10 cellular contexts compared by ENCODE assay signal in the genomic region with DNA sequence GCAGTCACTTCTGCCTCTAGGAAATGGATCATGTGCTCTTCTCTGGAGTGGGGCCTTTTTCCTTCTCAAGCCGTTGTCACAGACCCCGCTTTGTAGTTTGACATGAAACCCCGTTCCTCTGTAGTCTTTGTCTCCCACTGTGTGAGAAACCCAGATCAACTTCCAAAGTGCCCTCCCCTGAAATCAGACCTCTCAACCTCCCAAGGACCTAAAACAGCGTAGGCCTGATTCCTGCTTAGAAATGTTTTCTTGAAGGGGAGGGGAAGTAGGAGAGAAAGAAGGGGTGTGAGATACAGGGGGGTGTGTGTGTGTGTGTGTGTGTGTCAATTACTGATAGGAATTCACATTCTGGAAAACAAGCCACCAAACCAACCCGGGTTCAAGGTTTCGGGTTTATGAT. TPM values are rescaled to one million over a fixed set of nuclear protein-coding genes. Genes with fewer than 3 reads are reported as not detected.
DNase-seq lines count a peak whose midpoint lies in the region; ATAC-seq and TF ChIP-seq lines count a peak whose summit lies in the region.
"Had no signal": no experiment of that assay in that cellular context is flagged by ENCODE, and none has a peak within 500 bp of the region (broad histone marks: within the 10 kb centered on the region; RNA-seq: fewer than 3 reads in every experiment).

No MANE protein-coding gene starts in this region.

- TF ChIP-seq POLR2A in erythroblast (IDR thresholded peaks at IDR 0.05; ENCODE audit: low read length) (no peak), prostate gland (IDR thresholded peaks at IDR 0.05) (no peak)

- H3K27ac ChIP-seq in SU-DHL-6 (ENCODE audit: low read depth, low read length) = no peak overlapping the region
- no peak overlapping the region for H3K27ac ChIP-seq in prostate gland
- H3K27ac ChIP-seq in foreskin keratinocyte = no peak overlapping the region
- H3K27ac ChIP-seq: left lung had no signal

- no peaks in the 10 kb centered on the region for H3K9me3 Mint-ChIP-seq in activated T-cell treated with anti-CD3 and anti-CD28 coated beads, Interleukin-2, amount 50 U/mL, for 24 hours

- no peak for ATAC-seq in foreskin keratinocyte

- H4K20me1 ChIP-seq in SU-DHL-6 (ENCODE audit: low read depth, low read length) = peaks cover 7% of the 10 kb centered on the region; the same call in 1 of the 2 replicates

- H3K36me3 ChIP-seq in SU-DHL-6 (ENCODE audit: low read length) (no peaks in the 10 kb centered on the region), prostate gland (no peaks in the 10 kb centered on the region)
- H3K36me3 ChIP-seq: left lung had no signal

- H3K27me3 Mint-ChIP-seq in activated T-cell treated with anti-CD3 and anti-CD28 coated beads, Interleukin-2, amount 50 U/mL, for 24 hours = no peaks in the 10 kb centered on the region

- peaks cover 6% of the 10 kb centered on the region for H3K36me3 Mint-ChIP-seq in activated T-cell treated with anti-CD3 and anti-CD28 coated beads, Interleukin-2, amount 50 U/mL, for 24 hours (ENCODE audit: low read depth)

- peaks cover 54% of the 10 kb centered on the region for H3K4me1 Mint-ChIP-seq in activated T-cell treated with anti-CD3 and anti-CD28 coated beads, Interleukin-2, amount 50 U/mL, for 24 hours (ENCODE audit: low read depth)

- H3K4me3 ChIP-seq in SU-DHL-6 (ENCODE audit: insufficient read depth, low read length, poor library complexity, severe bottlenecking) (peak overlapping the region; percentile 79), retinal pigment epithelial cell (ENCODE audit: low read length) (peak overlapping the region; percentile 72), prostate gland (peak overlapping the region in 1 of 2 donors; percentile 65)

- H3K9me3 ChIP-seq in SU-DHL-6 (ENCODE audit: insufficient read depth, low read length) (no peaks in the 10 kb centered on the region), prostate gland (no peaks in the 10 kb centered on the region)
- H3K9me3 ChIP-seq: left lung had no signal

- no peak for DNase-seq in activated T-cell treated with anti-CD3 and anti-CD28 coated beads, Interleukin-2, amount 50 U/mL, for 24 hours
- DNase-seq in activated T-cell treated with anti-CD3 and anti-CD28 coated beads, Interleukin-2, amount 50 U/mL, for 1 hour = no peak
- DNase-seq in erythroblast (lab: John Stamatoyannopoulos, UW) (peak; percentile 46 to 53), retinal pigment epithelial cell (ENCODE audit: low read depth) (no peak), EL (no peak), prostate gland (ENCODE audit: low spot score) (no peak), foreskin keratinocyte (no peak)
- DNase-seq: C1 segment of cervical spinal cord, left lung had no signal

- intact Hi-C loops in prostate gland (cut with DNase I) = loop anchor here (5.0 kb wide), 1 partner anchor 39 kb away; no protein-coding TSS in a partner anchor

- H3K9me2 ChIP-seq in SU-DHL-6 (replicated peaks; ENCODE audit: insufficient read depth, low read length) = no peaks in the 10 kb centered on the region

- H3K9ac ChIP-seq in SU-DHL-6 (ENCODE audit: low read length) = peak overlapping the region; percentile 77; the same call in 1 of the 2 replicates

- H3K4me2 ChIP-seq in SU-DHL-6 (ENCODE audit: low read depth, low read length, poor library complexity, severe bottlenecking) = peak overlapping the region; percentile 86

- 65% methylated on average over 6 of the region's 6 CpGs for WGBS in prostate gland

- no peak for TF ChIP-seq CTCF in SU-DHL-6 (IDR thresholded peaks at IDR 0.05; ENCODE audit: insufficient read depth, low read length, poor library complexity, severe bottlenecking)
- no peak for TF ChIP-seq CTCF in retinal pigment epithelial cell (conservative IDR thresholded peaks at IDR 0.05; ENCODE audit: low read depth, low read length)
- TF ChIP-seq CTCF in prostate gland (IDR thresholded peaks at IDR 0.05) = no peak
- no peak for TF ChIP-seq CTCF in foreskin keratinocyte (conservative IDR thresholded peaks at IDR 0.05)

- H3K4me3 Mint-ChIP-seq in activated T-cell treated with anti-CD3 and anti-CD28 coated beads, Interleukin-2, amount 50 U/mL, for 24 hours = peak overlapping the region; percentile 90

- no peaks in the 10 kb centered on the region for H3F3A ChIP-seq in SU-DHL-6 (ENCODE audit: insufficient read depth)

- H3K79me2 ChIP-seq in SU-DHL-6 (ENCODE audit: insufficient read depth, low read length) = peaks cover 27% of the 10 kb centered on the region

- no peaks in the 10 kb centered on the region for H3K27me3 ChIP-seq in SU-DHL-6 (ENCODE audit: low read length)
- no peaks in the 10 kb centered on the region for H3K27me3 ChIP-seq in prostate gland (replicated peaks; ENCODE audit: insufficient read depth)
- H3K27me3 ChIP-seq in foreskin keratinocyte = no peaks in the 10 kb centered on the region
- H3K27me3 ChIP-seq: left lung had no signal

- peaks cover 11% of the 10 kb centered on the region for H3K4me1 ChIP-seq in prostate gland (replicated peaks)
- H3K4me1 ChIP-seq in foreskin keratinocyte = peaks cover 14% of the 10 kb centered on the region

- no peak overlapping the region for H2AFZ ChIP-seq in SU-DHL-6 (ENCODE audit: low read depth, low read length, severe bottlenecking)

- peak overlapping the region; percentile 28 for H3K27ac Mint-ChIP-seq in activated T-cell treated with anti-CD3 and anti-CD28 coated beads, Interleukin-2, amount 50 U/mL, for 24 hours

RNA-seq across cellular contexts. Expression of gene UBE2O, which starts 1.5 kb away (rescaled TPM):
- total RNA-seq in prostate gland (10 to 100 TPM; 19.9 to 39.8 TPM), foreskin keratinocyte (16.6 and 17.3 TPM in 2 replicates)
- polyA plus RNA-seq in foreskin keratinocyte = 5.2 and 6.4 TPM in 2 replicates

RNA-seq across cellular contexts. Expression of gene AANAT, which starts 15.9 kb away (rescaled TPM):
- total RNA-seq in prostate gland (not detected), foreskin keratinocyte (not detected in 2 replicates)
- polyA plus RNA-seq in foreskin keratinocyte = not detected in 2 replicates
- total RNA-seq: left lung had no signal

RNA-seq across cellular contexts. Expression of gene RHBDF2, which starts 49.7 kb away (rescaled TPM):
- 10 to 100 TPM; 29.9 to 31.1 TPM for total RNA-seq in prostate gland
- total RNA-seq in foreskin keratinocyte = 38.1 and 49.0 TPM in 2 replicates
- 26.4 and 33.1 TPM in 2 replicates for polyA plus RNA-seq in foreskin keratinocyte

Comparison
In these comparisons a context has a peak if more than half of its experiments do, and no peak if none do; other contexts are left out.
1. DNase-seq: peak in erythroblast (2 of 2); none in activated T-cell treated with anti-CD3 and anti-CD28 coated beads, Interleukin-2, amount 50 U/mL, for 24 hours (single experiment), activated T-cell treated with anti-CD3 and anti-CD28 coated beads, Interleukin-2, amount 50 U/mL, for 1 hour (single experiment), retinal pigment epithelial cell (single experiment), EL (single experiment), prostate gland (single experiment) and foreskin keratinocyte (0 of 2).